ENCODE assay signal across 11 cellular contexts in the genomic region with DNA sequence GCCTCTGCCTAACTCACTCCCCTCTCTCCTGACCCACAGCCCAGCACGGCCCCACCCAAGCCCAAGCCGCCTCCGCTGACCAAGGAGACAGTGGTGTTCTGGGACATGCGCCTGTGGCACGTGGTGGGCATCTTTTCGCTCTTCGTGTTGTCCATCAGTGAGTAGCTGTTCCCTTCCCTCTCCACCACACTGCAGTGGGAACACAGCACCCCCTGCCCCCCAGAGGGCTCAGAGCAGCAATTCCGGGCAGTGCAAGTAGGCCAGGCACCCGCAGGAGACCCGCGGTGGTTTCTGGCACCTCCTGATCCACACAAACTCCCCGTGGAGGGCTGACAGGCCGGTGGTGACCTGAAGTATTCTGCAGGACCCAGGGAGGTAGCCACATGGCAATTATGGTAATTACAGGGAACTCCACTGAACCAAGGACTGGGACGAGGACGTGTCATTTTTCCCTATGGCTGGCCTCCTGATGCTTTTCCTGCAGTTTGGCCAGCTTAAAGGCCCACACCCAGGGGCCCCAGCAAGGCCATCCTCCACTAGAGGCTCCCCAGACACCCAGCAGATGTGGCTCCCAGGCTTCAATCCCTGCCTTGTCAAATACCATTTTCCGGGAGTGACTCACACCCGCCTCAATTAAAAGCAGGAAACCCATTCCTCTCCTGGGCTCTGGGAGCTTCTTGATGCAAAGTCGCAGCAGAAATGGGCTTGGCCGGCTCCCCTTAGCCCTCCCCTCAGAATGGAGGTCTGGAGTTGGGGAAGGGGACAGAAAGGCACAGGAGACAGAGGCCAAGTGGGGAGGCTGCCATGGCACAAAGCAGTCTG. TPM values are rescaled to one million over a fixed set of nuclear protein-coding genes. Genes with fewer than 3 reads are reported as not detected.
DNase-seq lines count a peak whose midpoint lies in the region; ATAC-seq, FAIRE-seq and TF ChIP-seq lines count a peak whose summit lies in the region.
"Had no signal": no experiment of that assay in that cellular context is flagged by ENCODE, and none has a peak within 500 bp of the region (broad histone marks: within the 10 kb centered on the region; RNA-seq: fewer than 3 reads in every experiment).

No MANE protein-coding gene starts in this region.

- peaks cover 12% of the 10 kb centered on the region for H3K27me3 ChIP-seq in cardiac muscle cell
- no peaks in the 10 kb centered on the region for H3K27me3 ChIP-seq in PC-9 (ENCODE audit: insufficient read depth, low read depth)
- peaks cover 0 to 16% (median 0%) of the 10 kb centered on the region in 9 donors for H3K27me3 ChIP-seq in heart left ventricle
- H3K27me3 ChIP-seq in mammary epithelial cell (ENCODE audit: insufficient read depth, low read length) = peaks cover 10% of the 10 kb centered on the region

- no peaks in the 10 kb centered on the region for H3K4me1 ChIP-seq in cardiac muscle cell (ENCODE audit: low read depth)
- H3K4me1 ChIP-seq in PC-9 (replicated peaks; ENCODE audit: insufficient read depth) = peaks cover 16% of the 10 kb centered on the region
- H3K4me1 ChIP-seq in heart left ventricle = peaks cover 0 to 22% (median 7%) of the 10 kb centered on the region in 12 donors
- H3K4me1 ChIP-seq in mammary epithelial cell (ENCODE audit: insufficient read depth, low read length) = no peaks in the 10 kb centered on the region

- H3K27ac ChIP-seq in cardiac muscle cell = no peak overlapping the region
- H3K27ac ChIP-seq in PC-9 = no peak overlapping the region
- no peak overlapping the region for H3K27ac ChIP-seq in heart left ventricle
- no peak overlapping the region for H3K27ac ChIP-seq in mammary epithelial cell (ENCODE audit: insufficient read depth, low read depth, low read length)

- no peak overlapping the region for H3K9ac ChIP-seq in mammary epithelial cell (ENCODE audit: insufficient read depth, low read length)

- no peaks in the 10 kb centered on the region for H4K20me1 ChIP-seq in PC-9 (ENCODE audit: insufficient read depth)
- H4K20me1 ChIP-seq in mammary epithelial cell (ENCODE audit: insufficient read depth, low read length) = no peaks in the 10 kb centered on the region

- TF ChIP-seq POLR2A in heart left ventricle (IDR thresholded peaks at IDR 0.05) = no peak

- H3K36me3 ChIP-seq in cardiac muscle cell (no peaks in the 10 kb centered on the region), PC-9 (ENCODE audit: low read depth) (no peaks in the 10 kb centered on the region), heart left ventricle (no peaks in the 10 kb centered on the region), mammary epithelial cell (ENCODE audit: insufficient read depth, low read length) (no peaks in the 10 kb centered on the region)

- no peaks in the 10 kb centered on the region for H3K9me2 ChIP-seq in PC-9 (ENCODE audit: insufficient read depth)

- intact Hi-C loops in left cardiac atrium (cut with DNase I) (loop anchor here (2.0 to 10.0 kb wide), 4 partner anchors 139 to 299 kb away; no protein-coding TSS in a partner anchor), PC-9 (cut with micrococcal nuclease; ENCODE audit: unreplicated experiment) (loop anchor here (1.0 to 5.0 kb wide), 6 partner anchors 139 to 676 kb away; partner anchors contain the start of gene PTPN23), heart left ventricle (cut with DNase I) (loop anchor here (1.0 to 10.0 kb wide), 17 partner anchors 139 to 669 kb away; partner anchors contain the start of genes MYL3 (in 1 of the 10) and SETD2 (in 1 of the 10)), mammary epithelial cell (cut with micrococcal nuclease) (loop anchor here (1.0 to 10.0 kb wide), 7 partner anchors 160 to 1079 kb away; partner anchors contain the start of gene SMARCC1)

- POLR2A ChIA-PET in PC-9 (lab: Charles Lee; ENCODE audit: unreplicated experiment) = interaction anchor here (0.6 kb wide), 2 partner anchors 189 to 274 kb away, joined by 5 to 7 read pairs; partner anchors contain the start of gene NBEAL2

- WGBS in heart left ventricle, 4 donors = 73 to 79% (median 77%) methylated on average over 15 to 19 of the region's 19 CpGs
- WGBS in mammary epithelial cell (ENCODE audit: low coverage, missing lambda C conversion rate) = 78% methylated on average over 19 of the region's 19 CpGs

- H3K79me2 ChIP-seq in PC-9 (ENCODE audit: low read depth) = no peaks in the 10 kb centered on the region
- no peaks in the 10 kb centered on the region for H3K79me2 ChIP-seq in mammary epithelial cell (ENCODE audit: insufficient read depth, low read length)

- peak in 1 of 2 donors; percentile 67 for DNase-seq in cardiac muscle cell (ENCODE audit: low read depth in 1 of 2, low spot score in 1 of 2)
- DNase-seq in left cardiac atrium = no peak
- peak; percentile 68 to 73 for DNase-seq in PC-9
- DNase-seq in heart left ventricle = peak in 4 of 5 donors; percentile 6 to 56 (median 20)
- peak; percentile 66 for DNase-seq in urothelium cell line (ENCODE audit: low spot score)
- no peak for DNase-seq in mammary epithelial cell

- dilution Hi-C loops in mammary epithelial cell (cut with HindIII; ENCODE audit: low sequenced_read_pairs) = no loop called here

- BruUV-seq in PC-9 (replicated peaks; lab: Mats Ljungman, UMichigan) (no TSS peak), mammary epithelial cell (replicated peaks; lab: Mats Ljungman, UMichigan) (no TSS peak)

- peak overlapping the region; percentile 35 for H3K4me2 ChIP-seq in PC-9
- no peak overlapping the region for H3K4me2 ChIP-seq in mammary epithelial cell (ENCODE audit: insufficient read depth, low read depth, low read length)

- no peak for FAIRE-seq in urothelium cell line (lab: Jason Lieb, UNC)

- no peak overlapping the region for H3K4me3 ChIP-seq in cardiac muscle cell
- no peak overlapping the region for H3K4me3 ChIP-seq in PC-9
- H3K4me3 ChIP-seq in heart left ventricle = no peak overlapping the region
- H3K4me3 ChIP-seq in mammary epithelial cell (replicated peaks in 1 of 3; ENCODE audit: insufficient read depth in 1 of 3, low read depth in 2 of 3, low read length in 3 of 3) = no peak overlapping the region

- no peak overlapping the region for H2AFZ ChIP-seq in PC-9
- H2AFZ ChIP-seq in mammary epithelial cell (ENCODE audit: low read depth, low read length) = no peak overlapping the region

- no peak for ATAC-seq in left cardiac atrium
- ATAC-seq in heart left ventricle = no peak
- ATAC-seq in GM18868 (IDR thresholded peaks at IDR 0.05; ENCODE audit: unreplicated experiment) = no peak
- no peak for ATAC-seq in HG02973 (IDR thresholded peaks at IDR 0.05; ENCODE audit: unreplicated experiment)

- in situ Hi-C loops in mammary epithelial cell (cut with MboI; ENCODE audit: low sequenced_read_pairs in 2 of 2) = no loop called here

- H3F3A ChIP-seq in PC-9 (ENCODE audit: insufficient read depth, low read depth) = no peaks in the 10 kb centered on the region

- TF ChIP-seq CTCF in cardiac muscle cell (IDR thresholded peaks at IDR 0.05; ENCODE audit: low read depth, low read length) = peak; percentile 17
- TF ChIP-seq CTCF in PC-9 (conservative IDR thresholded peaks at IDR 0.05) = no peak
- TF ChIP-seq CTCF in heart left ventricle (IDR thresholded peaks at IDR 0.05) = no peak
- no peak for TF ChIP-seq CTCF in mammary epithelial cell (conservative IDR thresholded peaks at IDR 0.05 in 1 of 2, IDR thresholded peaks at IDR 0.05 in 1 of 2; ENCODE audit: extremely low read depth in 1 of 2, insufficient read depth in 1 of 2, low read depth in 1 of 2, low read length in 2 of 2)

- CTCF ChIA-PET in PC-9 (lab: Charles Lee) = interaction anchor here (0.6 to 1.8 kb wide), 4 partner anchors 15 to 203 kb away, joined by 3 to 9 read pairs (median 6); no protein-coding TSS in a partner anchor
- CTCF ChIA-PET in mammary epithelial cell (lab: Charles Lee; ENCODE audit: low non-redundant PET) = no interaction called here

- H3K9me3 ChIP-seq in cardiac muscle cell (ENCODE audit: low read depth) (no peaks in the 10 kb centered on the region), PC-9 (ENCODE audit: insufficient read depth, low read depth) (no peaks in the 10 kb centered on the region), heart left ventricle (no peaks in the 10 kb centered on the region), mammary epithelial cell (replicated peaks; ENCODE audit: insufficient read depth, low read length) (no peaks in the 10 kb centered on the region)

RNA-seq across cellular contexts. Expression of gene TMIE, which starts 4.8 kb away (rescaled TPM):
- total RNA-seq in cardiac muscle cell (0.63 and 0.85 TPM in 2 replicates), left cardiac atrium (under 1 TPM; 0.44 to 0.91 TPM), PC-9 (2021) (6.0 and 6.5 TPM in 2 replicates), heart left ventricle (under 1 TPM in 8 of 9 donors, not detected in 1; 0.47 to 0.95 (median 0.61) TPM), mammary epithelial cell (under 1 TPM in 1 of 2 donors, not detected in 1; 0.38 TPM)
- polyA plus RNA-seq in cardiac muscle cell (0.53 and 0.91 TPM in 2 replicates), heart left ventricle (under 1 TPM; 0.46 to 0.69 TPM), mammary epithelial cell (0.09 TPM)
- polyA minus RNA-seq in mammary epithelial cell = not detected

RNA-seq across cellular contexts. Expression of gene PRSS50, which starts 11.7 kb away (rescaled TPM):
- total RNA-seq in cardiac muscle cell (3.2 and 4.1 TPM in 2 replicates), left cardiac atrium (not detected), PC-9 (2021) (0.48 and 0.50 TPM in 2 replicates), heart left ventricle (under 1 TPM in 7 of 9 donors, not detected in 2; 0.23 to 0.65 (median 0.35) TPM), mammary epithelial cell (under 1 TPM in 1 of 2 donors, not detected in 1; under 0.01 TPM)
- polyA plus RNA-seq in cardiac muscle cell (1.9 and 2.0 TPM in 2 replicates), heart left ventricle (under 1 TPM; 0.06 to 0.46 TPM), mammary epithelial cell (not detected)
- polyA minus RNA-seq in mammary epithelial cell = not detected
- total RNA-seq: activated CD8-positive, alpha-beta memory T cell treated with anti-CD3 and anti-CD28 coated beads for 36 hours; SK-MEL-5; subcutaneous adipose tissue had no signal

RNA-seq across cellular contexts. Expression of gene ALS2CL, which starts 12.5 kb away (rescaled TPM):
- total RNA-seq in cardiac muscle cell = 3.0 and 11.4 TPM in 2 replicates
- 2.2 and 10.8 TPM in 2 replicates for polyA plus RNA-seq in cardiac muscle cell
- 10 to 100 TPM; 17.3 to 23.8 TPM for total RNA-seq in left cardiac atrium
- 67.5 and 71.6 TPM in 2 replicates for total RNA-seq in PC-9 (2021)
- 10 to 100 TPM; 11.8 to 40.7 (median 25.4) TPM for total RNA-seq in heart left ventricle
- 10 to 100 TPM; 12.4 to 37.1 TPM for polyA plus RNA-seq in heart left ventricle
- 100 to 1,000 TPM in 1 of 2 donors, 10 to 100 TPM in 1; 57.5 to 144 TPM for total RNA-seq in mammary epithelial cell
- 59.4 TPM for polyA plus RNA-seq in mammary epithelial cell
- 79.0 TPM for polyA minus RNA-seq in mammary epithelial cell

Comparison
In these comparisons a context has a peak if more than half of its experiments do, and no peak if none do; other contexts are left out.
1. DNase-seq: peak in PC-9 (2 of 2), heart left ventricle (4 of 5) and urothelium cell line (single experiment); none in left cardiac atrium (single experiment) and mammary epithelial cell (single experiment).